Comparison of ENCODE assay signal across 1 cellular context in genomic region chr22:36398602-36399472, GRCh38.
TF ChIP-seq lines count a peak whose summit lies in the region.

No MANE protein-coding gene starts in this region.

TF ChIP-seq in SK-N-SH treated with all-trans-retinoic acid at 6 μM for 48 hours, 23 proteins besides CTCF, POLR2A, EP300 and RAD21 (continued from another document):
- TF ChIP-seq ZNF8 (CRISPR knock-in tag; IDR thresholded peaks at IDR 0.05), result no peak
- no peak for TF ChIP-seq CREB5 (CRISPR knock-in tag; IDR thresholded peaks at IDR 0.05; ENCODE audit: low read depth)
